17 cellular contexts compared by ENCODE assay signal in genomic region chr4:76952631-76953587, GRCh38. TPM values are rescaled to one million over a fixed set of nuclear protein-coding genes. Genes with fewer than 3 reads are reported as not detected.
A peak's percentile ranks its signal among the peaks of the same experiment; 100 is the strongest.
DNase-seq lines count a peak whose midpoint lies in the region; ATAC-seq, FAIRE-seq and TF ChIP-seq lines count a peak whose summit lies in the region.
"Had no signal": no experiment of that assay in that cellular context is flagged by ENCODE, and none has a peak within 500 bp of the region (broad histone marks: within the 10 kb centered on the region; RNA-seq: fewer than 3 reads in every experiment).

No MANE protein-coding gene starts in this region.

- H3K4me1 Mint-ChIP-seq in Caco-2 (ENCODE audit: low read depth, unreplicated experiment), result peaks cover 27% of the 10 kb centered on the region
- H3K4me1 Mint-ChIP-seq in mesothelial cell of epicardium, result peaks cover 40% of the 10 kb centered on the region
- H3K4me1 Mint-ChIP-seq in activated naive CD8-positive, alpha-beta T cell treated with anti-CD3 and anti-CD28 coated beads for 36 hours, result peaks cover 40% of the 10 kb centered on the region

- DNase-seq in A673 (ENCODE audit: low spot score) (peak; percentile 7), Caco-2 (no peak), K562 (ENCODE audit: extremely low read depth in 1 of 4, low spot score in 3 of 4) (no peak), mesothelial cell of epicardium (ENCODE audit: low spot score in 2 of 2, unreplicated experiment in 2 of 2) (no peak), HPDE6-E6E7 (ENCODE audit: extremely low spot score) (no peak), DMS114 treated with DMSO at 0.1 percent for 48 hours (lab: John Stamatoyannopoulos, UW; ENCODE audit: unreplicated experiment) (no peak)
- DNase-seq in NK-92 treated with Interleukin-12 subunit alpha and Interleukin-12 subunit beta, amount 100 ng/mL, for 24 hours (lab: John Stamatoyannopoulos, UW), result no peak
- DNase-seq in activated naive CD8-positive, alpha-beta T cell treated with anti-CD3 and anti-CD28 coated beads for 36 hours, result no peak
- DNase-seq: body of pancreas; C1 segment of cervical spinal cord; effector memory CD8-positive, alpha-beta T cell; immature natural killer cell; mesendoderm; NCI-H2171 treated with DMSO at 0.1 percent for 48 hours; pancreas; SJCRH30 had no signal

- H3K4me2 ChIP-seq in K562 (ENCODE audit: insufficient read depth, low read length), result no peak overlapping the region

- FAIRE-seq in K562 (lab: Jason Lieb, UNC), result no peak
- FAIRE-seq: GM12892, pancreas had no signal

- H3K27ac Mint-ChIP-seq in Caco-2 (ENCODE audit: unreplicated experiment) (no peak overlapping the region), mesothelial cell of epicardium (no peak overlapping the region)
- no peak overlapping the region for H3K27ac Mint-ChIP-seq in activated naive CD8-positive, alpha-beta T cell treated with anti-CD3 and anti-CD28 coated beads for 36 hours
- H3K27ac Mint-ChIP-seq: effector memory CD8-positive, alpha-beta T cell; immature natural killer cell had no signal

- H3K27me3 Mint-ChIP-seq in Caco-2 (ENCODE audit: insufficient read depth, unreplicated experiment) (no peaks in the 10 kb centered on the region), mesothelial cell of epicardium (ENCODE audit: low read depth) (no peaks in the 10 kb centered on the region)
- no peaks in the 10 kb centered on the region for H3K27me3 Mint-ChIP-seq in activated naive CD8-positive, alpha-beta T cell treated with anti-CD3 and anti-CD28 coated beads for 36 hours
- H3K27me3 Mint-ChIP-seq: effector memory CD8-positive, alpha-beta T cell had no signal

- 43% methylated on average over 4 of the region's 4 CpGs for WGBS in K562 (ENCODE audit: insufficient coverage, low coverage, missing lambda C conversion rate)

- no peak for TF ChIP-seq EP300 in K562 (IDR thresholded peaks at IDR 0.05; ENCODE audit: low read length)

- in situ Hi-C loops in K562 (cut with MboI), result no loop called here

- no peak for TF ChIP-seq RAD21 in K562 (CRISPR knock-in tag; conservative IDR thresholded peaks at IDR 0.05 in 1 of 2, IDR thresholded peaks at IDR 0.05 in 1 of 2)

- no peak for ATAC-seq in K562
- ATAC-seq: body of pancreas; effector memory CD8-positive, alpha-beta T cell; pancreas had no signal

- H3K4me1 ChIP-seq in A673 (ENCODE audit: insufficient read depth, low read length, poor library complexity, severe bottlenecking) (peaks cover 26% of the 10 kb centered on the region), Caco-2 (peaks cover 18% of the 10 kb centered on the region), K562 (replicated peaks in 1 of 2; ENCODE audit: control insufficient read depth in 2 of 2, insufficient read depth in 2 of 2, low read length in 2 of 2) (peaks cover 27 to 33% of the 10 kb centered on the region in 2 experiments)

- peaks cover 18% of the 10 kb centered on the region for H4K20me1 ChIP-seq in K562 (replicated peaks; ENCODE audit: control insufficient read depth, insufficient read depth, low read length)

- no TSS peak for BruUV-seq in A673 (replicated peaks; lab: Mats Ljungman, UMichigan)
- BruUV-seq in Caco-2 (replicated peaks; lab: Mats Ljungman, UMichigan), result no TSS peak
- no TSS peak for BruUV-seq in K562 (replicated peaks; lab: Mats Ljungman, UMichigan)

- H3K36me3 Mint-ChIP-seq in Caco-2 (ENCODE audit: insufficient read depth, unreplicated experiment), result peaks cover 44% of the 10 kb centered on the region
- H3K36me3 Mint-ChIP-seq in mesothelial cell of epicardium, result no peaks in the 10 kb centered on the region
- peaks cover 33% of the 10 kb centered on the region for H3K36me3 Mint-ChIP-seq in activated naive CD8-positive, alpha-beta T cell treated with anti-CD3 and anti-CD28 coated beads for 36 hours

- no peaks in the 10 kb centered on the region for H3K9me1 ChIP-seq in K562 (ENCODE audit: control insufficient read depth, insufficient read depth, low read length)

- peak overlapping the region; percentile 100 for H3K4me3 Mint-ChIP-seq in Caco-2 (ENCODE audit: unreplicated experiment)
- H3K4me3 Mint-ChIP-seq in mesothelial cell of epicardium, result peak overlapping the region; percentile 81
- H3K4me3 Mint-ChIP-seq in activated naive CD8-positive, alpha-beta T cell treated with anti-CD3 and anti-CD28 coated beads for 36 hours, result no peak overlapping the region

- peaks cover 90% of the 10 kb centered on the region for H3K79me2 ChIP-seq in K562 (ENCODE audit: control insufficient read depth, insufficient read depth, low read length)

- H3K27ac ChIP-seq in A673 (ENCODE audit: low read depth, low read length, poor library complexity, severe bottlenecking) (no peak overlapping the region), K562 (ENCODE audit: extremely low read depth, low read depth, low read length) (no peak overlapping the region)
- H3K27ac ChIP-seq: body of pancreas, pancreas, SJCRH30 had no signal

- CTCF ChIA-PET in A673 (lab: Charles Lee), result no interaction called here
- CTCF ChIA-PET in Caco-2 (lab: Charles Lee), result no interaction called here
- CTCF ChIA-PET in K562 (lab: Yijun Ruan, JAX; ENCODE audit: low intra/inter-chr PET ratio), result no interaction called here

- POLR2A ChIA-PET in A673 (lab: Charles Lee; ENCODE audit: low non-redundant PET) (no interaction called here), Caco-2 (lab: Charles Lee) (no interaction called here), K562 (lab: Yijun Ruan, JAX) (interaction anchor here (0.6 to 1.0 kb wide), 2 partner anchors 8 to 20 kb away, joined by 3 read pairs; no protein-coding TSS in a partner anchor)

- TF ChIP-seq POLR2A in K562 (conservative IDR thresholded peaks at IDR 0.05), result no peak

- H3K9me3 ChIP-seq in A673 (ENCODE audit: low read depth, low read length, poor library complexity, severe bottlenecking), result no peaks in the 10 kb centered on the region
- no peaks in the 10 kb centered on the region for H3K9me3 ChIP-seq in Caco-2
- no peaks in the 10 kb centered on the region for H3K9me3 ChIP-seq in K562 (replicated peaks; ENCODE audit: control insufficient read depth, insufficient read depth, low read depth, low read length)
- H3K9me3 ChIP-seq: body of pancreas, pancreas, SJCRH30 had no signal

- H3K36me3 ChIP-seq in A673 (ENCODE audit: insufficient read depth, low read length, poor library complexity, severe bottlenecking) (no peaks in the 10 kb centered on the region), Caco-2 (ENCODE audit: control insufficient read depth, insufficient read depth, low read length) (no peaks in the 10 kb centered on the region), K562 (ENCODE audit: control insufficient read depth, insufficient read depth, low read length) (peaks cover 14% of the 10 kb centered on the region; the same call in 2 of the 3 replicates)
- H3K36me3 ChIP-seq: pancreas had no signal

- H3K9ac ChIP-seq in K562 (ENCODE audit: insufficient read depth in 1 of 2, low read depth in 2 of 2, low read length in 2 of 2), result no peak overlapping the region

- H3K4me3 ChIP-seq in A673 (ENCODE audit: low read depth, low read length, poor library complexity, severe bottlenecking) (no peak overlapping the region), Caco-2 (ENCODE audit: low read depth, low read length) (no peak overlapping the region), K562 (no peak overlapping the region)
- H3K4me3 ChIP-seq: body of pancreas, pancreas had no signal

- intact Hi-C loops in A673 (cut with micrococcal nuclease; ENCODE audit: unreplicated experiment), result loop anchor here (5.0 to 10.0 kb wide), 2 partner anchors 44 to 82 kb away; no protein-coding TSS in a partner anchor
- intact Hi-C loops in Caco-2 (cut with micrococcal nuclease; ENCODE audit: unreplicated experiment), result no loop called here
- intact Hi-C loops in K562 (cut with micrococcal nuclease), result no loop called here

- TF ChIP-seq CTCF in A673 (conservative IDR thresholded peaks at IDR 0.05; ENCODE audit: low read depth, low read length) (no peak), Caco-2 (IDR thresholded peaks at IDR 0.05; ENCODE audit: insufficient read depth in 1 of 2, low read depth in 1 of 2, low read length in 1 of 2, severe bottlenecking in 1 of 2, unreplicated experiment in 1 of 2) (no peak), K562 (IDR thresholded peaks at IDR 0.05 in 2 of 3, conservative IDR thresholded peaks at IDR 0.05 in 1 of 3; ENCODE audit: insufficient read depth in 2 of 3, low read depth in 1 of 3, low read length in 3 of 3) (no peak), mesothelial cell of epicardium (IDR thresholded peaks at IDR 0.05; ENCODE audit: unreplicated experiment) (no peak)

- H3K9me3 Mint-ChIP-seq in Caco-2 (ENCODE audit: unreplicated experiment), result no peaks in the 10 kb centered on the region
- H3K9me3 Mint-ChIP-seq in mesothelial cell of epicardium, result no peaks in the 10 kb centered on the region
- H3K9me3 Mint-ChIP-seq in activated naive CD8-positive, alpha-beta T cell treated with anti-CD3 and anti-CD28 coated beads for 36 hours, result no peaks in the 10 kb centered on the region
- H3K9me3 Mint-ChIP-seq: effector memory CD8-positive, alpha-beta T cell; immature natural killer cell had no signal

- no peak overlapping the region for H2AFZ ChIP-seq in K562 (ENCODE audit: low read depth, low read length)

- H3K27me3 ChIP-seq in A673 (replicated peaks; ENCODE audit: insufficient read depth, low read depth, low read length, poor library complexity) (no peaks in the 10 kb centered on the region), Caco-2 (replicated peaks; ENCODE audit: control insufficient read depth, insufficient read depth, low read length) (no peaks in the 10 kb centered on the region), K562 (ENCODE audit: control insufficient read depth in 2 of 2, insufficient read depth in 2 of 2, low read length in 2 of 2) (no peaks in the 10 kb centered on the region)
- H3K27me3 ChIP-seq: body of pancreas, pancreas, SJCRH30 had no signal

RNA-seq across cellular contexts. Expression of gene SEPTIN11, which starts 3.4 kb away (rescaled TPM):
- total RNA-seq in A673 (2021) (121 and 125 TPM in 2 replicates), Caco-2 (2022) (119 and 127 TPM in 2 replicates), K562 (2014; rRNA removed) (54.2 and 117 TPM in 2 replicates), K562 (2014; rRNA removed; fragmentation: Illumina TruSeq; extraction: Trizol) (84.3 and 96.8 TPM in 2 replicates), K562 (2015; rRNA removed; fragmentation: Illumina TruSeq; extraction: Trizol) (133 and 142 TPM in 2 replicates), K562 (2021) (85.0 and 85.4 TPM in 2 replicates), mesothelial cell of epicardium (83.6 to 88.5 TPM (median 84.1 TPM) in 3 replicates)
- total RNA-seq in K562 (2011; cell fraction: chromatin; rRNA removed; ENCODE audit: low replicate concordance), result 42.7 and 99.7 TPM in 2 replicates
- total RNA-seq in K562 (2011; cell fraction: nucleolus; rRNA removed), result 22.2 and 30.0 TPM in 2 replicates
- total RNA-seq in K562 (2011; cell fraction: nucleoplasm; rRNA removed), result 60.0 and 109 TPM in 2 replicates
- polyA plus RNA-seq in K562 (2011; rRNA removed) (69.0 and 101 TPM in 2 replicates), K562 (2014; fragmentation: Illumina TruSeq; extraction: Trizol) (77.3 and 87.1 TPM in 2 replicates), K562 (2014; fragmentation: Nextera tagmentation; extraction: Ambion mirVana) (10 to 100 TPM; 25.7 to 26.7 TPM), K562 (2014; rRNA removed) (49.0 and 56.4 TPM in 2 replicates)
- 19.8 and 34.9 TPM in 2 replicates for polyA plus RNA-seq in K562 (2011; cell fraction: cytosol; rRNA removed)
- 21.2 and 22.8 TPM in 2 replicates for polyA plus RNA-seq in K562 (2011; cell fraction: nucleus; rRNA removed)
- 43.6 and 50.3 TPM in 2 replicates for polyA plus RNA-seq in K562 (2012)
- polyA minus RNA-seq in K562 (2011; rRNA and poly(A)+ RNA removed), result 165 and 173 TPM in 2 replicates
- 53.9 and 64.8 TPM in 2 replicates for polyA minus RNA-seq in K562 (2011; cell fraction: cytosol; rRNA and poly(A)+ RNA removed)
- polyA minus RNA-seq in K562 (2011; cell fraction: nucleus; rRNA and poly(A)+ RNA removed), result 34.9 and 48.3 TPM in 2 replicates
- total RNA-seq in activated naive CD8-positive, alpha-beta T cell treated with anti-CD3 and anti-CD28 coated beads for 36 hours, result 10 to 100 TPM; 66.4 to 74.1 TPM

RNA-seq across cellular contexts. Expression of gene SOWAHB, which starts 55.0 kb away (rescaled TPM):
- total RNA-seq in A673 (2021) (0.13 and 0.15 TPM in 2 replicates), Caco-2 (2022) (6.3 and 7.4 TPM in 2 replicates), K562 (2014; rRNA removed) (not detected in 2 replicates), K562 (2014; rRNA removed; fragmentation: Illumina TruSeq; extraction: Trizol) (not detected in 2 replicates), K562 (2015; rRNA removed; fragmentation: Illumina TruSeq; extraction: Trizol) (not detected in 2 replicates), K562 (2021) (not detected in 2 replicates), mesothelial cell of epicardium (1.1 to 1.3 TPM (median 1.2 TPM) in 3 replicates)
- total RNA-seq in K562 (2011; cell fraction: chromatin; rRNA removed; ENCODE audit: low replicate concordance), result not detected in 2 replicates
- total RNA-seq in K562 (2011; cell fraction: nucleolus; rRNA removed), result not detected in 2 replicates
- total RNA-seq in K562 (2011; cell fraction: nucleoplasm; rRNA removed), result not detected in 2 replicates
- polyA plus RNA-seq in K562 (2011; rRNA removed) (not detected in 2 replicates), K562 (2014; fragmentation: Illumina TruSeq; extraction: Trizol) (not detected in 2 replicates), K562 (2014; fragmentation: Nextera tagmentation; extraction: Ambion mirVana) (not detected), K562 (2014; rRNA removed) (not detected in 2 replicates)
- not detected in 2 replicates for polyA plus RNA-seq in K562 (2011; cell fraction: cytosol; rRNA removed)
- polyA plus RNA-seq in K562 (2011; cell fraction: nucleus; rRNA removed), result not detected in 2 replicates
- not detected in 2 replicates for polyA plus RNA-seq in K562 (2012)
- not detected in 2 replicates for polyA minus RNA-seq in K562 (2011; rRNA and poly(A)+ RNA removed)
- polyA minus RNA-seq in K562 (2011; cell fraction: cytosol; rRNA and poly(A)+ RNA removed), result not detected in 2 replicates
- polyA minus RNA-seq in K562 (2011; cell fraction: nucleus; rRNA and poly(A)+ RNA removed), result not detected in 2 replicates
- total RNA-seq in activated naive CD8-positive, alpha-beta T cell treated with anti-CD3 and anti-CD28 coated beads for 36 hours, result under 1 TPM in 1 of 2 experiments, not detected in 1; 0.12 TPM
- total RNA-seq: SJCRH30 had no signal
- polyA plus RNA-seq: immature natural killer cell had no signal
